In the genomic region with DNA sequence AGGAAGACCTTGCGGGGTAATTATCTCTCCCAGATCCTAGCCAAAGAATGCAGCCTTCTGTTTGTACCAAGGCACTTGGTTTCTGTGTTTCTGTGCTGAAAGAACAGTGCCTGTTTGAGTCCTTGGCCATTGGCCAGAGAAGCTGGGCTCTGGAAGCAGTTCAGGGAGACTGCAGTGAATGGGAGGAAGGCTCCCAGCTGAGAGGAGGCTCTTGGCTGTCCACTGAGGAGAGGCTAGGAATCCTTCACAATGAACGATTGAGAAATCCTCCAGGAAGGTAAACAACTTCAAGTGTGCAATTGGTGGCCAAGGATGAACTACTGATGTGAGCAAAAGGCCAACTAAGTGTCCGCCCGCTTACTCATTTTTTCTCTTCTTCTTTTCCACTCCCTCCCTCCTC, we compare ENCODE assay signal across 10 cellular contexts.
DNase-seq lines count a peak whose midpoint lies in the region; ATAC-seq and TF ChIP-seq lines count a peak whose summit lies in the region.
"Had no signal": no experiment of that assay in that cellular context is flagged by ENCODE, and none has a peak within 500 bp of the region (broad histone marks: within the 10 kb centered on the region; RNA-seq: fewer than 3 reads in every experiment).

No MANE protein-coding gene starts in this region.

- H3K27ac ChIP-seq in hepatocyte, result no peak overlapping the region

- H3K4me3 Mint-ChIP-seq in brain, result peak overlapping the region in 1 of 5 experiments; percentile 32
- no peak overlapping the region for H3K4me3 Mint-ChIP-seq in stimulated activated effector memory CD8-positive, alpha-beta T cell treated with anti-CD3 and anti-CD28 coated beads, Interleukin-12 subunit alpha, Interleukin-12 subunit beta, amount 100 ng/mL, for 72 hours

- H3K36me3 ChIP-seq in hepatocyte (replicated peaks; ENCODE audit: insufficient read depth, low read depth), result no peaks in the 10 kb centered on the region

- H3K36me3 Mint-ChIP-seq in brain, result no peaks in the 10 kb centered on the region
- H3K36me3 Mint-ChIP-seq in stimulated activated effector memory CD8-positive, alpha-beta T cell treated with anti-CD3 and anti-CD28 coated beads, Interleukin-12 subunit alpha, Interleukin-12 subunit beta, amount 100 ng/mL, for 72 hours, result no peaks in the 10 kb centered on the region

- peak overlapping the region in 3 of 5 experiments; percentile 16 to 56 (median 54) for H3K27ac Mint-ChIP-seq in brain
- H3K27ac Mint-ChIP-seq in stimulated activated effector memory CD8-positive, alpha-beta T cell treated with anti-CD3 and anti-CD28 coated beads, Interleukin-12 subunit alpha, Interleukin-12 subunit beta, amount 100 ng/mL, for 72 hours, result no peak overlapping the region
- H3K27ac Mint-ChIP-seq: progenitor cell of endocrine pancreas had no signal

- ATAC-seq in sciatic nerve, result peak; percentile 99
- ATAC-seq in stimulated activated effector memory CD8-positive, alpha-beta T cell treated with anti-CD3 and anti-CD28 coated beads, Interleukin-12 subunit alpha, Interleukin-12 subunit beta, amount 100 ng/mL, for 72 hours, result no peak
- no peak for ATAC-seq in GM18511 (IDR thresholded peaks at IDR 0.05; ENCODE audit: unreplicated experiment)
- ATAC-seq in HG03442 (IDR thresholded peaks at IDR 0.05; ENCODE audit: unreplicated experiment), result no peak

- H3K27me3 ChIP-seq in hepatocyte, result no peaks in the 10 kb centered on the region

- no peaks in the 10 kb centered on the region for H4K20me1 ChIP-seq in hepatocyte (ENCODE audit: insufficient read depth, poor library complexity, severe bottlenecking)

- no peak overlapping the region for H2AFZ ChIP-seq in hepatocyte

- intact Hi-C loops in sciatic nerve (cut with DNase I), result no loop called here

- WGBS in hepatocyte (ENCODE audit: low lambda C conversion rate, missing lambda C conversion rate), result 51% methylated on average over 4 of the region's 4 CpGs

- H3K9me2 ChIP-seq in hepatocyte (replicated peaks; ENCODE audit: insufficient read depth), result no peaks in the 10 kb centered on the region

- H3K4me3 ChIP-seq in hepatocyte, result no peak overlapping the region

- H3K4me1 Mint-ChIP-seq in brain, result peaks cover 14% of the 10 kb centered on the region
- H3K4me1 Mint-ChIP-seq in stimulated activated effector memory CD8-positive, alpha-beta T cell treated with anti-CD3 and anti-CD28 coated beads, Interleukin-12 subunit alpha, Interleukin-12 subunit beta, amount 100 ng/mL, for 72 hours, result no peaks in the 10 kb centered on the region

- H3K79me2 ChIP-seq in hepatocyte, result no peaks in the 10 kb centered on the region

- no peak for TF ChIP-seq CTCF in brain (conservative IDR thresholded peaks at IDR 0.05)
- TF ChIP-seq CTCF in hepatocyte (IDR thresholded peaks at IDR 0.05; ENCODE audit: poor library complexity), result no peak

- no peaks in the 10 kb centered on the region for H3K9me3 ChIP-seq in hepatocyte (ENCODE audit: low read depth)

- H3K4me2 ChIP-seq in hepatocyte, result no peak overlapping the region

- H3K27me3 Mint-ChIP-seq in brain, result peaks cover 9% of the 10 kb centered on the region
- H3K27me3 Mint-ChIP-seq: progenitor cell of endocrine pancreas had no signal

- peaks cover 6% of the 10 kb centered on the region for H3K4me1 ChIP-seq in hepatocyte (ENCODE audit: insufficient read depth)

- H3K9me3 Mint-ChIP-seq in brain, result peaks cover 0 to 6% (median 3%) of the 10 kb centered on the region in 5 experiments
- no peaks in the 10 kb centered on the region for H3K9me3 Mint-ChIP-seq in stimulated activated effector memory CD8-positive, alpha-beta T cell treated with anti-CD3 and anti-CD28 coated beads, Interleukin-12 subunit alpha, Interleukin-12 subunit beta, amount 100 ng/mL, for 72 hours

- DNase-seq in NCI-H1105 (lab: John Stamatoyannopoulos, UW) (peak; percentile 17), hepatocyte (ENCODE audit: low spot score) (peak; percentile 50), sciatic nerve (ENCODE audit: low spot score) (peak; percentile 91), NOMO-1 treated with DMSO at 0.1 percent for 48 hours (lab: John Stamatoyannopoulos, UW; ENCODE audit: unreplicated experiment) (no peak)
- no peak for DNase-seq in stimulated activated effector memory CD8-positive, alpha-beta T cell treated with anti-CD3 and anti-CD28 coated beads, Interleukin-12 subunit alpha, Interleukin-12 subunit beta, amount 100 ng/mL, for 72 hours (ENCODE audit: low spot score in 2 of 2)
- DNase-seq: NCI-H1048 had no signal

Comparison
In these comparisons a context has a peak if more than half of its experiments do, and no peak if none do; other contexts are left out.
1. DNase-seq: peak in NCI-H1105 (single experiment), hepatocyte (single experiment) and sciatic nerve (single experiment); none in stimulated activated effector memory CD8-positive, alpha-beta T cell treated with anti-CD3 and anti-CD28 coated beads, Interleukin-12 subunit alpha, Interleukin-12 subunit beta, amount 100 ng/mL, for 72 hours (0 of 2) and NOMO-1 treated with DMSO at 0.1 percent for 48 hours (single experiment).